19 cellular contexts compared by ENCODE assay signal in genomic region chr5:178606269-178606668, GRCh38. TPM values are rescaled to one million over a fixed set of nuclear protein-coding genes. Genes with fewer than 3 reads are reported as not detected.
DNase-seq lines count a peak whose midpoint lies in the region; ATAC-seq and TF ChIP-seq lines count a peak whose summit lies in the region.
"Had no signal": no experiment of that assay in that cellular context is flagged by ENCODE, and none has a peak within 500 bp of the region (broad histone marks: within the 10 kb centered on the region; RNA-seq: fewer than 3 reads in every experiment).

No MANE protein-coding gene starts in this region.

- H3K4me3 ChIP-seq in left ventricle myocardium inferior (no peak overlapping the region), neutrophil (ENCODE audit: low read depth in 1 of 2, low read length in 1 of 2) (no peak overlapping the region)
- H3K4me3 ChIP-seq: A549, GM23248 had no signal

- H3K27ac ChIP-seq in left ventricle myocardium inferior (replicated peaks) (no peak overlapping the region), neutrophil (peak overlapping the region; percentile 34), foreskin keratinocyte (no peak overlapping the region)
- H3K27ac ChIP-seq: A549, GM23248 had no signal

- peaks cover 52% of the 10 kb centered on the region for H3K36me3 Mint-ChIP-seq in endothelial cell (ENCODE audit: low read depth, unreplicated experiment)

- intact Hi-C loops in Right ventricle myocardium superior (cut with DNase I) (no loop called here), left ventricle myocardium inferior (cut with micrococcal nuclease) (no loop called here)

- no peak for TF ChIP-seq CTCF in left ventricle myocardium inferior (IDR thresholded peaks at IDR 0.05; ENCODE audit: borderline replicate concordance)
- no peak for TF ChIP-seq CTCF in endothelial cell (IDR thresholded peaks at IDR 0.05; ENCODE audit: unreplicated experiment)
- no peak for TF ChIP-seq CTCF in neutrophil (IDR thresholded peaks at IDR 0.05)
- no peak for TF ChIP-seq CTCF in foreskin keratinocyte (conservative IDR thresholded peaks at IDR 0.05)

- H3K36me3 ChIP-seq in left ventricle myocardium inferior, result peaks cover 97% of the 10 kb centered on the region
- H3K36me3 ChIP-seq in neutrophil, result peaks cover 100% of the 10 kb centered on the region

- H3K4me3 Mint-ChIP-seq in endothelial cell (ENCODE audit: unreplicated experiment), result peak overlapping the region; percentile 40

- H3K27me3 ChIP-seq in left ventricle myocardium inferior (ENCODE audit: low read depth), result no peaks in the 10 kb centered on the region
- H3K27me3 ChIP-seq in neutrophil, result no peaks in the 10 kb centered on the region
- H3K27me3 ChIP-seq in foreskin keratinocyte, result no peaks in the 10 kb centered on the region

- no peak for DNase-seq in Right ventricle myocardium superior
- DNase-seq in left ventricle myocardium inferior, result no peak
- DNase-seq in MV-4-11 (lab: John Stamatoyannopoulos, UW), result peak; percentile 6
- DNase-seq in endothelial cell (ENCODE audit: low spot score), result no peak
- DNase-seq in foreskin keratinocyte, result no peak
- DNase-seq: C1 segment of cervical spinal cord, DMS 273 treated with DMSO at 0.1 percent for 48 hours, GDM1, GM23248, KBM-7, NCI-H1092, NCI-H146, NCI-H2227 treated with DMSO at 0.1 percent for 48 hours, NCI-H524 had no signal

- H3K27me3 Mint-ChIP-seq in endothelial cell (ENCODE audit: unreplicated experiment), result peaks cover 2% of the 10 kb centered on the region

- ATAC-seq in Right ventricle myocardium superior (ENCODE audit: poor library complexity), result peak; percentile 46
- no peak for ATAC-seq in foreskin keratinocyte
- ATAC-seq in HG03565 (IDR thresholded peaks at IDR 0.05; ENCODE audit: unreplicated experiment), result no peak
- ATAC-seq in HG02973 (IDR thresholded peaks at IDR 0.05; ENCODE audit: unreplicated experiment), result no peak
- ATAC-seq: A549, HCT116 had no signal

- no peaks in the 10 kb centered on the region for H3K9me3 ChIP-seq in left ventricle myocardium inferior (replicated peaks)
- H3K9me3 ChIP-seq in neutrophil, result no peaks in the 10 kb centered on the region

- H3K4me1 ChIP-seq in left ventricle myocardium inferior, result peaks cover 31% of the 10 kb centered on the region
- no peaks in the 10 kb centered on the region for H3K4me1 ChIP-seq in neutrophil (ENCODE audit: control insufficient read depth in 1 of 2, insufficient read depth in 1 of 2, low read depth in 1 of 2, low read length in 1 of 2)
- H3K4me1 ChIP-seq in foreskin keratinocyte, result no peaks in the 10 kb centered on the region
- H3K4me1 ChIP-seq: A549 had no signal

- no peaks in the 10 kb centered on the region for H3K4me1 Mint-ChIP-seq in endothelial cell (ENCODE audit: unreplicated experiment)

- H3K9me3 Mint-ChIP-seq in endothelial cell (ENCODE audit: unreplicated experiment), result no peaks in the 10 kb centered on the region

- H3K27ac Mint-ChIP-seq in endothelial cell (ENCODE audit: unreplicated experiment), result no peak overlapping the region

RNA-seq across cellular contexts. Expression of gene COL23A1, which starts 16.1 kb away (rescaled TPM):
- total RNA-seq in Right ventricle myocardium superior, result 18.8 TPM
- total RNA-seq in left ventricle myocardium inferior, result 27.4 TPM
- total RNA-seq in endothelial cell (ENCODE audit: unreplicated experiment), result 75.2 TPM
- 0.04 TPM in 1 of 2 replicates, not detected in the other for total RNA-seq in foreskin keratinocyte
- 0.03 and 0.07 TPM in 2 replicates for polyA plus RNA-seq in foreskin keratinocyte
- total RNA-seq: GM23248 had no signal
- polyA plus RNA-seq: A549, GM23248 had no signal

RNA-seq across cellular contexts. Expression of gene CLK4, which starts 20.6 kb away (rescaled TPM):
- total RNA-seq in Right ventricle myocardium superior (23.2 TPM), left ventricle myocardium inferior (20.0 TPM), endothelial cell (ENCODE audit: unreplicated experiment) (19.9 TPM), foreskin keratinocyte (8.3 and 9.5 TPM in 2 replicates)
- 3.0 and 3.9 TPM in 2 replicates for polyA plus RNA-seq in foreskin keratinocyte

Comparison
In these comparisons a context has a peak if more than half of its experiments do, and no peak if none do; other contexts are left out.
1. RNA of gene COL23A1, which starts 16.1 kb away (total RNA-seq): 75.2 TPM in endothelial cell (single experiment), 27.4 TPM in left ventricle myocardium inferior (single experiment) and 18.8 TPM in Right ventricle myocardium superior (single experiment); 0.04 TPM in foreskin keratinocyte; every median in the first group is over 10 times any median in the second.